Comparison of ENCODE assay signal across 37 cellular contexts in the genomic region with DNA sequence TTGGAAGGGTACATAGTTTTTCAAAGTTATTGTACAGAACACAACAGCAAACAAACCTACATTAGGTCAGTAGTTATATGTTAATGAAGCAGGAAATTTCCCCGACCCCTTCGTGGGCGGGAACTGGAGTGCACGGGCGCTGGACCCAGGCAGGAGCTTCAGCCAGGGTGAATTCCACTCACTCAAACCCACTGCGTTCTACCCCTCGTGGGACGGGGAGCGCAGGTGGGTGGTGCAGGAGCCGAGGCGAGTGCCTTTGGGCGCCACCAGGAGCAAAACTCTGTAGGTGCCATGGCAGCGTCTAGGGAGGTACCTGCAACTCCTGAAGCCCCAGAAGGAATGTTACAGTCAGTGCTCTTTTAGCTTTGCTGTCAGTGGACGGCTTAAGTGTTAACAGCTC. TPM values are rescaled to one million over a fixed set of nuclear protein-coding genes. Genes with fewer than 3 reads are reported as not detected.
DNase-seq lines count a peak whose midpoint lies in the region; ATAC-seq, FAIRE-seq and TF ChIP-seq lines count a peak whose summit lies in the region.
"Had no signal": no experiment of that assay in that cellular context is flagged by ENCODE, and none has a peak within 500 bp of the region (broad histone marks: within the 10 kb centered on the region; RNA-seq: fewer than 3 reads in every experiment).

No MANE protein-coding gene starts in this region.

- H3K4me1 Mint-ChIP-seq in glutamatergic neuron (ENCODE audit: low read depth, unreplicated experiment) (peaks cover 6% of the 10 kb centered on the region), nephron progenitor cell (peaks cover 5% of the 10 kb centered on the region)
- H3K4me1 Mint-ChIP-seq: CD14-positive monocyte had no signal

- H3K9me3 ChIP-seq in K562 (replicated peaks; ENCODE audit: control insufficient read depth, insufficient read depth, low read depth, low read length) (no peaks in the 10 kb centered on the region), neuronal stem cell (replicated peaks in 1 of 2; ENCODE audit: control insufficient read depth in 2 of 2, insufficient read depth in 1 of 2, low read depth in 1 of 2, low read length in 2 of 2) (no peaks in the 10 kb centered on the region)
- H3K9me3 ChIP-seq: A549; BE2C; BLaER1; BLaER1 treated with 17β-estradiol and CSF1 and Interleukin-3, amounts not matched to agents 10 nM and 100 nM; Caco-2 had no signal

- TF ChIP-seq CTCF in K562 (IDR thresholded peaks at IDR 0.05 in 2 of 3, conservative IDR thresholded peaks at IDR 0.05 in 1 of 3; ENCODE audit: insufficient read depth in 2 of 3, low read depth in 1 of 3, low read length in 3 of 3) (no peak), epithelial cell of proximal tubule (conservative IDR thresholded peaks at IDR 0.05; ENCODE audit: low read depth, low read length) (no peak), glutamatergic neuron (IDR thresholded peaks at IDR 0.05; ENCODE audit: partially characterized antibody, unreplicated experiment) (no peak), nephron progenitor cell (IDR thresholded peaks at IDR 0.05) (no peak)

- H3K14ac ChIP-seq in neuronal stem cell (ENCODE audit: low read length) = no peak overlapping the region

- H3K4me1 ChIP-seq in K562 (replicated peaks in 1 of 2; ENCODE audit: control insufficient read depth in 2 of 2, insufficient read depth in 2 of 2, low read length in 2 of 2) (peaks cover 0 to 3% of the 10 kb centered on the region in 2 experiments; a peak in 2 of 5 replicates), neuronal stem cell (ENCODE audit: control insufficient read depth in 2 of 2, insufficient read depth in 1 of 2, low read depth in 1 of 2, low read length in 2 of 2) (no peaks in the 10 kb centered on the region)
- H3K4me1 ChIP-seq: A549, BE2C had no signal

- ATAC-seq in K562 = no peak
- ATAC-seq in GM21390 (IDR thresholded peaks at IDR 0.05; ENCODE audit: unreplicated experiment) = no peak
- no peak for ATAC-seq in GM18870 (IDR thresholded peaks at IDR 0.05; ENCODE audit: unreplicated experiment)
- ATAC-seq: A549; CD8-positive, alpha-beta T cell had no signal

- H2AK5ac ChIP-seq in neuronal stem cell (ENCODE audit: low read depth, low read length) = no peak overlapping the region

- no peak for DNase-seq in K562 (ENCODE audit: extremely low read depth in 1 of 4, low spot score in 3 of 4)
- no peak for DNase-seq in epithelial cell of proximal tubule (ENCODE audit: low read depth)
- peak; percentile 14 for DNase-seq in glutamatergic neuron
- DNase-seq in nephron progenitor cell = no peak
- DNase-seq in neuronal stem cell (ENCODE audit: low spot score) = no peak
- no peak for DNase-seq in NK-92 (lab: John Stamatoyannopoulos, UW; ENCODE audit: unreplicated experiment)
- DNase-seq: 8988T; ACHN; AML-193; BE2C; C1 segment of cervical spinal cord; Caco-2; Calu3; CD4-positive, alpha-beta memory T cell; CD4-positive, alpha-beta T cell; CD4-positive, CD25-positive, alpha-beta regulatory T cell; CD8-positive, alpha-beta memory T cell; CD8-positive, alpha-beta T cell; COR-L47; DMS 273 treated with DMSO at 0.1 percent for 48 hours; DMS153; DMS53; DMS79; DMS79 treated with DMSO at 0.1 percent for 48 hours; DND-41; EL had no signal

- no peaks in the 10 kb centered on the region for H3K27me3 Mint-ChIP-seq in glutamatergic neuron (ENCODE audit: unreplicated experiment)
- peaks cover 7% of the 10 kb centered on the region for H3K27me3 Mint-ChIP-seq in nephron progenitor cell (ENCODE audit: low read depth, poor library complexity)
- H3K27me3 Mint-ChIP-seq: B cell; CD4-positive, alpha-beta T cell had no signal

- no peak overlapping the region for H4K8ac ChIP-seq in neuronal stem cell (ENCODE audit: low read depth, low read length)

- H3K4me3 ChIP-seq in K562 (no peak overlapping the region), epithelial cell of proximal tubule (ENCODE audit: low read depth, low read length) (peak overlapping the region; percentile 17), neuronal stem cell (ENCODE audit: low read length in 2 of 2) (no peak overlapping the region)
- H3K4me3 ChIP-seq: A549; BLaER1; BLaER1 treated with 17β-estradiol and CSF1 and Interleukin-3, amounts not matched to agents 10 nM and 100 nM had no signal

- no peak overlapping the region for H3K9ac ChIP-seq in K562 (ENCODE audit: insufficient read depth in 1 of 2, low read depth in 2 of 2, low read length in 2 of 2)
- H3K9ac ChIP-seq in neuronal stem cell (ENCODE audit: low read depth, low read length, poor library complexity) = no peak overlapping the region
- H3K9ac ChIP-seq: BLaER1; BLaER1 treated with 17β-estradiol and CSF1 and Interleukin-3, amounts not matched to agents 10 nM and 100 nM had no signal

- 59% methylated on average over 14 of the region's 14 CpGs for WGBS in K562 (ENCODE audit: insufficient coverage, low coverage, missing lambda C conversion rate)
- WGBS in neuronal stem cell (ENCODE audit: extremely low coverage in 2 of 2, insufficient read length in 2 of 2, insufficient replicate concordance in 1 of 2), 2 donors = no CpG with 5 or more reads among the region's 14 CpGs

- no peak for TF ChIP-seq RAD21 in K562 (CRISPR knock-in tag; conservative IDR thresholded peaks at IDR 0.05 in 1 of 2, IDR thresholded peaks at IDR 0.05 in 1 of 2)

- no peak overlapping the region for H3K27ac ChIP-seq in K562 (ENCODE audit: extremely low read depth, low read depth, low read length)
- no peak overlapping the region for H3K27ac ChIP-seq in neuronal stem cell (replicated peaks; ENCODE audit: low read length)
- H3K27ac ChIP-seq: 22Rv1; A549; BLaER1; BLaER1 treated with 17β-estradiol and CSF1 and Interleukin-3, amounts not matched to agents 10 nM and 100 nM; C4-2B had no signal

- no peak overlapping the region for H2BK5ac ChIP-seq in neuronal stem cell (ENCODE audit: low read length)

- CTCF ChIA-PET in K562 (lab: Yijun Ruan, JAX; ENCODE audit: low intra/inter-chr PET ratio) = no interaction called here

- no peak overlapping the region for H2BK15ac ChIP-seq in neuronal stem cell (ENCODE audit: low read length)

- H3K79me2 ChIP-seq in K562 (ENCODE audit: control insufficient read depth, insufficient read depth, low read length) = no peaks in the 10 kb centered on the region

- no peak for FAIRE-seq in K562 (lab: Jason Lieb, UNC)
- FAIRE-seq: A204.1, A549, D721Med had no signal

- H2BK12ac ChIP-seq in neuronal stem cell (ENCODE audit: low read length) = no peak overlapping the region

- H3K36me3 Mint-ChIP-seq in glutamatergic neuron (ENCODE audit: unreplicated experiment) (no peaks in the 10 kb centered on the region), nephron progenitor cell (ENCODE audit: low read depth) (no peaks in the 10 kb centered on the region)
- H3K36me3 Mint-ChIP-seq: CD14-positive monocyte; CD4-positive, alpha-beta memory T cell; CD4-positive, CD25-positive, alpha-beta regulatory T cell; CD8-positive, alpha-beta memory T cell; CD8-positive, alpha-beta T cell had no signal

- POLR2A ChIA-PET in K562 (lab: Yijun Ruan, JAX) = interaction anchor here (1.4 kb wide), 1 partner anchor 21 kb away, joined by 4 read pairs; no protein-coding TSS in a partner anchor

- H3K9me3 Mint-ChIP-seq in glutamatergic neuron (ENCODE audit: unreplicated experiment) = no peaks in the 10 kb centered on the region
- H3K9me3 Mint-ChIP-seq in nephron progenitor cell = no peaks in the 10 kb centered on the region
- H3K9me3 Mint-ChIP-seq: CD14-positive monocyte; CD4-positive, alpha-beta memory T cell; CD4-positive, alpha-beta T cell; CD4-positive, CD25-positive, alpha-beta regulatory T cell; CD8-positive, alpha-beta memory T cell; CD8-positive, alpha-beta T cell had no signal

- H3K23ac ChIP-seq in neuronal stem cell (ENCODE audit: low read depth, low read length, poor library complexity) = no peak overlapping the region

- no peak overlapping the region for H3K18ac ChIP-seq in neuronal stem cell (ENCODE audit: low read length)

- H3K27me3 ChIP-seq in K562 (ENCODE audit: control insufficient read depth in 2 of 2, insufficient read depth in 2 of 2, low read length in 2 of 2) (no peaks in the 10 kb centered on the region), neuronal stem cell (ENCODE audit: control insufficient read depth in 3 of 3, insufficient read depth in 3 of 3, low read depth in 1 of 3, low read length in 3 of 3) (peaks cover 0 to 4% (median 0%) of the 10 kb centered on the region in 3 experiments)
- H3K27me3 ChIP-seq: BE2C; BLaER1; BLaER1 treated with 17β-estradiol and CSF1 and Interleukin-3, amounts not matched to agents 10 nM and 100 nM had no signal

- H4K91ac ChIP-seq in neuronal stem cell (ENCODE audit: low read depth, low read length, poor library complexity) = no peak overlapping the region

- no peaks in the 10 kb centered on the region for H3K36me3 ChIP-seq in K562 (ENCODE audit: control insufficient read depth, insufficient read depth, low read length)
- H3K36me3 ChIP-seq in neuronal stem cell (replicated peaks in 1 of 2; ENCODE audit: control insufficient read depth in 2 of 2, insufficient read depth in 2 of 2, low read length in 2 of 2) = no peaks in the 10 kb centered on the region
- H3K36me3 ChIP-seq: BE2C; BLaER1; BLaER1 treated with 17β-estradiol and CSF1 and Interleukin-3, amounts not matched to agents 10 nM and 100 nM had no signal

- H3K79me1 ChIP-seq in neuronal stem cell (ENCODE audit: low read depth, low read length) = no peaks in the 10 kb centered on the region

- no peak for TF ChIP-seq POLR2A in K562 (conservative IDR thresholded peaks at IDR 0.05)

- H3K27ac Mint-ChIP-seq in glutamatergic neuron (ENCODE audit: unreplicated experiment) = no peak overlapping the region
- H3K27ac Mint-ChIP-seq in nephron progenitor cell = peak overlapping the region; percentile 79
- H3K27ac Mint-ChIP-seq: B cell; CD14-positive monocyte; CD4-positive, alpha-beta memory T cell; CD4-positive, alpha-beta T cell; CD4-positive, CD25-positive, alpha-beta regulatory T cell; CD8-positive, alpha-beta memory T cell; CD8-positive, alpha-beta T cell had no signal

- no peaks in the 10 kb centered on the region for H4K20me1 ChIP-seq in K562 (replicated peaks; ENCODE audit: control insufficient read depth, insufficient read depth, low read length)
- H4K20me1 ChIP-seq: BLaER1; BLaER1 treated with 17β-estradiol and CSF1 and Interleukin-3, amounts not matched to agents 10 nM and 100 nM had no signal

- H3K4me3 Mint-ChIP-seq in glutamatergic neuron (ENCODE audit: unreplicated experiment) = no peak overlapping the region
- no peak overlapping the region for H3K4me3 Mint-ChIP-seq in nephron progenitor cell
- H3K4me3 Mint-ChIP-seq: B cell; CD14-positive monocyte; CD4-positive, alpha-beta memory T cell; CD4-positive, alpha-beta T cell; CD4-positive, CD25-positive, alpha-beta regulatory T cell; CD8-positive, alpha-beta memory T cell; CD8-positive, alpha-beta T cell had no signal

- BruUV-seq in K562 (replicated peaks; lab: Mats Ljungman, UMichigan) = no TSS peak

- H2AFZ ChIP-seq in K562 (ENCODE audit: low read depth, low read length) = peak overlapping the region; percentile 26; the same call in 1 of the 2 replicates
- H2AFZ ChIP-seq in neuronal stem cell (ENCODE audit: low read length) = no peak overlapping the region

- no peak for TF ChIP-seq EP300 in K562 (IDR thresholded peaks at IDR 0.05; ENCODE audit: low read length)

- in situ Hi-C loops in K562 (cut with MboI) = no loop called here

- H2BK120ac ChIP-seq in neuronal stem cell (ENCODE audit: low read depth, low read length) = no peak overlapping the region

- H3K4me2 ChIP-seq in K562 (ENCODE audit: insufficient read depth, low read length) (no peak overlapping the region), neuronal stem cell (ENCODE audit: insufficient read depth, low read length, poor library complexity, severe bottlenecking) (no peak overlapping the region)
- H3K4me2 ChIP-seq: A549; BLaER1; BLaER1 treated with 17β-estradiol and CSF1 and Interleukin-3, amounts not matched to agents 10 nM and 100 nM had no signal

- intact Hi-C loops in K562 (cut with micrococcal nuclease) = no loop called here

- no peaks in the 10 kb centered on the region for H3K9me1 ChIP-seq in K562 (ENCODE audit: control insufficient read depth, insufficient read depth, low read length)

- no peak overlapping the region for H3K4ac ChIP-seq in neuronal stem cell (ENCODE audit: low read length)

RNA-seq across cellular contexts. Expression of a gene that starts 29.6 kb away (rescaled TPM):
- 74.2 and 101 TPM in 2 replicates for total RNA-seq in K562 (2011; cell fraction: chromatin; rRNA removed; ENCODE audit: low replicate concordance)
- 27.7 and 31.6 TPM in 2 replicates for total RNA-seq in K562 (2011; cell fraction: nucleolus; rRNA removed)
- 39.5 and 42.7 TPM in 2 replicates for total RNA-seq in K562 (2011; cell fraction: nucleoplasm; rRNA removed)
- total RNA-seq in K562 (2014; rRNA removed) (11.0 and 15.0 TPM in 2 replicates), K562 (2014; rRNA removed; fragmentation: Illumina TruSeq; extraction: Trizol) (18.6 and 19.6 TPM in 2 replicates), K562 (2015; rRNA removed; fragmentation: Illumina TruSeq; extraction: Trizol) (21.0 and 22.0 TPM in 2 replicates), K562 (2021) (23.1 and 26.8 TPM in 2 replicates), epithelial cell of proximal tubule (26.4 and 34.0 TPM in 2 replicates), glutamatergic neuron (ENCODE audit: unreplicated experiment) (12.0 TPM)
- polyA plus RNA-seq in K562 (2011; rRNA removed) (23.3 and 25.5 TPM in 2 replicates), K562 (2014; fragmentation: Illumina TruSeq; extraction: Trizol) (23.4 and 31.5 TPM in 2 replicates), K562 (2014; fragmentation: Nextera tagmentation; extraction: Ambion mirVana) (1 to 10 TPM; 2.1 to 3.8 TPM), K562 (2014; rRNA removed) (11.9 TPM in 2 replicates)
- polyA plus RNA-seq in K562 (2011; cell fraction: cytosol; rRNA removed) = 20.6 and 22.2 TPM in 2 replicates
- polyA plus RNA-seq in K562 (2011; cell fraction: nucleus; rRNA removed) = 46.5 and 56.3 TPM in 2 replicates
- 22.9 and 49.5 TPM in 2 replicates for polyA plus RNA-seq in K562 (2012)
- 88.3 and 107 TPM in 2 replicates for polyA minus RNA-seq in K562 (2011; rRNA and poly(A)+ RNA removed)
- 11.5 and 15.3 TPM in 2 replicates for polyA minus RNA-seq in K562 (2011; cell fraction: cytosol; rRNA and poly(A)+ RNA removed)
- 17.6 and 30.3 TPM in 2 replicates for polyA minus RNA-seq in K562 (2011; cell fraction: nucleus; rRNA and poly(A)+ RNA removed)
- 6.1 TPM for polyA plus RNA-seq in neuronal stem cell (2013, experiment 1 of 2)
- 7.0 TPM for polyA plus RNA-seq in neuronal stem cell (2013, experiment 2 of 2)

RNA-seq across cellular contexts. Expression of a gene that starts 39.0 kb away (rescaled TPM):
- 5.1 and 15.3 TPM in 2 replicates for total RNA-seq in K562 (2011; cell fraction: chromatin; rRNA removed; ENCODE audit: low replicate concordance)
- 2.8 and 5.9 TPM in 2 replicates for total RNA-seq in K562 (2011; cell fraction: nucleolus; rRNA removed)
- total RNA-seq in K562 (2011; cell fraction: nucleoplasm; rRNA removed) = 6.0 and 8.9 TPM in 2 replicates
- 1.7 and 2.5 TPM in 2 replicates for total RNA-seq in K562 (2014; rRNA removed)
- 2.3 and 2.4 TPM in 2 replicates for total RNA-seq in K562 (2014; rRNA removed; fragmentation: Illumina TruSeq; extraction: Trizol)
- total RNA-seq in K562 (2015; rRNA removed; fragmentation: Illumina TruSeq; extraction: Trizol) = 2.3 and 3.0 TPM in 2 replicates
- total RNA-seq in K562 (2021) = 1.4 and 2.2 TPM in 2 replicates
- polyA plus RNA-seq in K562 (2011; rRNA removed) = 1.9 and 2.1 TPM in 2 replicates
- polyA plus RNA-seq in K562 (2011; cell fraction: cytosol; rRNA removed) = 0.30 and 0.72 TPM in 2 replicates
- 3.1 and 3.2 TPM in 2 replicates for polyA plus RNA-seq in K562 (2011; cell fraction: nucleus; rRNA removed)
- polyA plus RNA-seq in K562 (2012) = 0.83 and 1.8 TPM in 2 replicates
- polyA plus RNA-seq in K562 (2014; fragmentation: Illumina TruSeq; extraction: Trizol) = 1.3 TPM in 2 replicates
- polyA plus RNA-seq in K562 (2014; fragmentation: Nextera tagmentation; extraction: Ambion mirVana) = 1 to 10 TPM in 1 of 2 experiments, under 1 TPM in 1; 0.93 to 1.2 TPM
- polyA plus RNA-seq in K562 (2014; rRNA removed) = 0.27 and 4.0 TPM in 2 replicates
- polyA minus RNA-seq in K562 (2011; rRNA and poly(A)+ RNA removed) = 6.5 and 7.6 TPM in 2 replicates
- 0.82 and 1.6 TPM in 2 replicates for polyA minus RNA-seq in K562 (2011; cell fraction: cytosol; rRNA and poly(A)+ RNA removed)
- polyA minus RNA-seq in K562 (2011; cell fraction: nucleus; rRNA and poly(A)+ RNA removed) = 7.8 and 12.4 TPM in 2 replicates
- 28.0 and 45.6 TPM in 2 replicates for total RNA-seq in epithelial cell of proximal tubule
- not detected for total RNA-seq in glutamatergic neuron (ENCODE audit: unreplicated experiment)
- polyA plus RNA-seq in neuronal stem cell (2013, experiment 1 of 2) = not detected
- polyA plus RNA-seq in neuronal stem cell (2013, experiment 2 of 2) = not detected
